In the genomic region with DNA sequence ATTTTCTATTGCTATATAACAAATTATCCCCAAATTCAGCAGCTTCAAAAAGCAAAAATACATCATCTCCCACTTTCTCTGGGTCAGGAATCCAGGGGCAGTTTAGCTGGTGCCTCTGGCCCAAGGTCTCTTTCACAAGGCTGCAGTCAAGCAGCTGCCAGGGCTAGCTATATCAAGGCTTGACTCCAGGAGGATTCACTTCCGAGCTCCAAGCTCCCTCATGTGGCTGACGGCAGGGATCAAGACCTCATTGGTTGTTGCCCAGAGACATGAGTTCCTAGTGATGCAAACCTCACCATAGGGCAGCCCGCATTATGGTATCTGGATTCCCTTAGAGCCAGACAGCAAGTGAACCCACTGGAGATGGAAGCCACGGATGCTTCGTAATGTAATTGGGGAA, we compare ENCODE assay signal across 8 cellular contexts. TPM values are rescaled to one million over a fixed set of nuclear protein-coding genes. Genes with fewer than 3 reads are reported as not detected.
DNase-seq lines count a peak whose midpoint lies in the region; ATAC-seq lines count a peak whose summit lies in the region.

No MANE protein-coding gene starts in this region.

- DNase-seq in C1 segment of cervical spinal cord (lab: John Stamatoyannopoulos, UW) (peak in 10 of 14 donors; percentile 4 to 43 (median 22)), MV-4-11 (lab: John Stamatoyannopoulos, UW) (peak; percentile 25), dermis blood vessel endothelial cell (peak; percentile 48), medulla oblongata (ENCODE audit: extremely low spot score) (peak; percentile 83), mesenteric fat pad (ENCODE audit: low spot score) (no peak), GM19238 (ENCODE audit: insufficient read length, low spot score) (no peak)

- ATAC-seq in GM21528 (IDR thresholded peaks at IDR 0.05; ENCODE audit: low FRiP score, unreplicated experiment), result no peak
- no peak for ATAC-seq in GM19023 (IDR thresholded peaks at IDR 0.05; ENCODE audit: unreplicated experiment)

RNA-seq across cellular contexts. Expression of gene VNN1, which starts 1.3 kb away (rescaled TPM):
- total RNA-seq in dermis blood vessel endothelial cell (not detected in 2 replicates), mesenteric fat pad (9.7 TPM)

RNA-seq across cellular contexts. Expression of gene VNN2, which starts 42.5 kb away (rescaled TPM):
- not detected in 2 replicates for total RNA-seq in dermis blood vessel endothelial cell
- 32.6 TPM for total RNA-seq in mesenteric fat pad

RNA-seq across cellular contexts. Expression of gene TAAR1, which starts 56.2 kb away (rescaled TPM):
- not detected in 2 replicates for total RNA-seq in dermis blood vessel endothelial cell
- total RNA-seq in mesenteric fat pad, result not detected

Comparison
In these comparisons a context has a peak if more than half of its experiments do, and no peak if none do; other contexts are left out.
1. DNase-seq: peak in C1 segment of cervical spinal cord (10 of 14), MV-4-11 (single experiment), dermis blood vessel endothelial cell (single experiment) and medulla oblongata (single experiment); none in mesenteric fat pad (single experiment) and GM19238 (single experiment).
2. RNA of gene VNN1, which starts 1.3 kb away (total RNA-seq): 9.7 TPM in mesenteric fat pad (single experiment); not detected in dermis blood vessel endothelial cell; every median in the first group is over 10 times any median in the second.
3. RNA of gene VNN2, which starts 42.5 kb away (total RNA-seq): 32.6 TPM in mesenteric fat pad (single experiment); not detected in dermis blood vessel endothelial cell; every median in the first group is over 10 times any median in the second.